Comparison of ENCODE assay signal across 10 cellular contexts in the genomic region with DNA sequence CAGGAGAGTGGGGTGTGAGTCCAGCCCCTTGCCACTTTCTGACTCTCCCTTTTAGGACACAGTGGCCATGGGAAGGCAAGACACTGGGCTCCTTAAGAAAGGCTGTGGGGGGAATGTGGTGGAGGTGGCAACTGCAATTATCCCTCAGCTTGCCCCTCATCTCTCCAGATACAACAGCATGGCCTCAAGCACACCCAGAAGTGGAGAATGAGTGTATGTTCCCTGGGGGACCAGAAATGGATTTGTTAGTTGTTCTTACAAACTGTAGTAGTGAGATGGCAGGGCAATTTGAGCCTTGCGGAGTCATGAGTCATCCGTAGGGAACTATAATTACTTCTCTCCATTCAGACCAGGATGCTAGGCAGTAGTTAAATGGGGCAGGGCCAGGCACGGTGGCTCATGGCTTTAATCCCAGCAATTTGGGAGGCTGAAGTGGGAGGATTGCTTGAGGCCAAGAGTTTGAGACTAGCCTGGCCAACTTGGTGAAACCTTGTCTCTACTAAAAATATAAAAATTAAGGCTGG. TPM values are rescaled to one million over a fixed set of nuclear protein-coding genes. Genes with fewer than 3 reads are reported as not detected.
DNase-seq lines count a peak whose midpoint lies in the region; ATAC-seq and TF ChIP-seq lines count a peak whose summit lies in the region.
"Had no signal": no experiment of that assay in that cellular context is flagged by ENCODE, and none has a peak within 500 bp of the region (broad histone marks: within the 10 kb centered on the region; RNA-seq: fewer than 3 reads in every experiment).

No MANE protein-coding gene starts in this region.

- H3K27ac Mint-ChIP-seq in GM23338, result no peak overlapping the region
- H3K27ac Mint-ChIP-seq: nephron had no signal

- H2AFZ ChIP-seq in GM23338, result no peak overlapping the region

- DNase-seq in Daoy (ENCODE audit: low read depth) (peak; percentile 94), LoVo (ENCODE audit: low spot score) (peak; percentile 72), adrenal gland (peak in 4 of 7 donors; percentile 24 to 50 (median 42)), mesendoderm (peak; percentile 63), GM23338 (ENCODE audit: low spot score) (no peak), cerebellum (ENCODE audit: low spot score) (no peak)
- no peak for DNase-seq in stimulated activated CD4-positive, alpha-beta T cell treated with anti-CD3 and anti-CD28 coated beads, Interleukin-12 subunit alpha, Interleukin-12 subunit beta, amount 100 ng/mL, for 4 hours
- DNase-seq: NCI-H774 had no signal

- peak overlapping the region; percentile 4 for H3K56ac ChIP-seq in mesendoderm (ENCODE audit: low read length)

- peaks cover 11% of the 10 kb centered on the region for H3K27me3 Mint-ChIP-seq in GM23338 (ENCODE audit: insufficient read depth, low read depth, poor library complexity)

- no peak overlapping the region for H2BK5ac ChIP-seq in mesendoderm (ENCODE audit: low read length)

- H3K4me1 Mint-ChIP-seq in GM23338, result peaks cover 44% of the 10 kb centered on the region

- no peak overlapping the region for H3K23ac ChIP-seq in mesendoderm (ENCODE audit: low read length)

- H3K4me1 ChIP-seq in adrenal gland (replicated peaks in 1 of 2) (peaks cover 0 to 43% of the 10 kb centered on the region in 2 donors), mesendoderm (ENCODE audit: control insufficient read depth, low read depth, low read length) (peaks cover 5% of the 10 kb centered on the region), GM23338 (ENCODE audit: insufficient read depth) (peaks cover 34% of the 10 kb centered on the region)

- H2AK5ac ChIP-seq in mesendoderm (ENCODE audit: low read length), result no peak overlapping the region

- H3K36me3 ChIP-seq in adrenal gland (replicated peaks in 1 of 2) (no peaks in the 10 kb centered on the region), mesendoderm (ENCODE audit: control insufficient read depth, insufficient read depth, low read length) (no peaks in the 10 kb centered on the region), GM23338 (ENCODE audit: insufficient read depth) (no peaks in the 10 kb centered on the region)

- TF ChIP-seq CTCF in adrenal gland (IDR thresholded peaks at IDR 0.05), result no peak
- no peak for TF ChIP-seq CTCF in GM23338 (conservative IDR thresholded peaks at IDR 0.05; ENCODE audit: low read depth in 2 of 2)

- no peaks in the 10 kb centered on the region for H3K79me1 ChIP-seq in mesendoderm (ENCODE audit: low read length)

- no peak overlapping the region for H2BK15ac ChIP-seq in mesendoderm (replicated peaks; ENCODE audit: low read depth)

- H3K27ac ChIP-seq in adrenal gland (peak overlapping the region in 2 of 5 donors; percentile 41 to 74), mesendoderm (ENCODE audit: low read depth, low read length) (no peak overlapping the region), GM23338 (ENCODE audit: low read depth) (no peak overlapping the region)

- H3K9me3 Mint-ChIP-seq in GM23338, result no peaks in the 10 kb centered on the region
- H3K9me3 Mint-ChIP-seq: nephron had no signal

- no peak for ATAC-seq in GM23338
- ATAC-seq in GM18498 (IDR thresholded peaks at IDR 0.05; ENCODE audit: unreplicated experiment), result no peak

- H3K27me3 ChIP-seq in adrenal gland (no peaks in the 10 kb centered on the region), mesendoderm (ENCODE audit: insufficient read depth, low read length, poor library complexity) (no peaks in the 10 kb centered on the region), GM23338 (ENCODE audit: insufficient read depth) (no peaks in the 10 kb centered on the region)

- intact Hi-C loops in adrenal gland (cut with DNase I), result no loop called here

- H3K9me2 ChIP-seq in GM23338 (ENCODE audit: insufficient read depth), result no peaks in the 10 kb centered on the region

- no peak overlapping the region for H2BK120ac ChIP-seq in mesendoderm (ENCODE audit: low read depth, low read length)

- 32 to 40% (median 37%) methylated on average over 3 of the region's 3 CpGs for WGBS in adrenal gland, 4 donors
- WGBS in mesendoderm (ENCODE audit: extremely low coverage, insufficient coverage, low lambda C conversion rate), result no CpG with 5 or more reads among the region's 3 CpGs

- no peaks in the 10 kb centered on the region for H3K36me3 Mint-ChIP-seq in GM23338 (ENCODE audit: low read depth)

- H4K20me1 ChIP-seq in GM23338 (replicated peaks; ENCODE audit: insufficient read depth), result no peaks in the 10 kb centered on the region

- H3K4me3 ChIP-seq in adrenal gland (no peak overlapping the region), mesendoderm (ENCODE audit: low read length) (no peak overlapping the region), GM23338 (no peak overlapping the region)

- H3K9ac ChIP-seq in mesendoderm (ENCODE audit: low read length), result no peak overlapping the region

- H3K18ac ChIP-seq in mesendoderm (ENCODE audit: low read length), result peak overlapping the region; percentile 72

- peaks cover 6% of the 10 kb centered on the region; the same call in 1 of the 2 replicates for H3F3A ChIP-seq in GM23338 (replicated peaks; ENCODE audit: low read depth)

- H3K4me2 ChIP-seq in mesendoderm (ENCODE audit: low read length), result no peak overlapping the region
- H3K4me2 ChIP-seq in GM23338, result no peak overlapping the region

- no peak for TF ChIP-seq POLR2A in adrenal gland (IDR thresholded peaks at IDR 0.05)

- H3K9me3 ChIP-seq in adrenal gland (replicated peaks in 1 of 3), result no peaks in the 10 kb centered on the region

- H3K79me2 ChIP-seq in mesendoderm (ENCODE audit: control insufficient read depth, insufficient read depth, low read length), result no peaks in the 10 kb centered on the region
- H3K79me2 ChIP-seq in GM23338 (replicated peaks; ENCODE audit: insufficient read depth), result no peaks in the 10 kb centered on the region

- no peak overlapping the region for H4K5ac ChIP-seq in mesendoderm (ENCODE audit: low read length)

- no peak overlapping the region for H3K4ac ChIP-seq in mesendoderm (ENCODE audit: low read depth, low read length)

- H4K8ac ChIP-seq in mesendoderm (ENCODE audit: low read depth, low read length), result no peak overlapping the region

- H3K4me3 Mint-ChIP-seq in GM23338, result no peak overlapping the region
- H3K4me3 Mint-ChIP-seq: nephron had no signal

TF ChIP-seq in GM23338, 12 proteins besides CTCF, POLR2A, EP300 and RAD21 (continues in another document):
- TF ChIP-seq POLR2AphosphoS5 (IDR thresholded peaks at IDR 0.05; ENCODE audit: low read depth) (no peak), ZNF114 (CRISPR knock-in tag; IDR thresholded peaks at IDR 0.05) (no peak)

RNA-seq across cellular contexts. Expression of a gene that starts 25.6 kb away (rescaled TPM):
- total RNA-seq in Daoy (2014; rRNA removed; shearing (Covaris generic)), result not detected in 2 replicates
- total RNA-seq in adrenal gland, result under 1 TPM in 2 of 8 donors, not detected in 6; 0.34 to 0.50 TPM
- polyA plus RNA-seq in adrenal gland, result under 1 TPM in 1 of 3 donors, not detected in 2; 0.27 TPM
- polyA plus RNA-seq in mesendoderm (2013, experiment 1 of 2), result 0.08 TPM
- 0.06 TPM for polyA plus RNA-seq in mesendoderm (2013, experiment 2 of 2)
- total RNA-seq in GM23338 (2014; rRNA removed; shearing (Covaris generic)), result not detected in 2 replicates
- 0.39 TPM in 1 of 2 replicates, not detected in the other for polyA plus RNA-seq in GM23338 (2016; fragmentation: Nextera tagmentation; extraction: Ambion mirVana)
- not detected for total RNA-seq in cerebellum

RNA-seq across cellular contexts. Expression of a gene that starts 41.1 kb away (rescaled TPM):
- 6.7 and 7.4 TPM in 2 replicates for total RNA-seq in Daoy (2014; rRNA removed; shearing (Covaris generic))
- total RNA-seq in adrenal gland, result 100 to 1,000 TPM in 1 of 8 donors, 10 to 100 TPM in 7; 11.2 to 230 (median 43.3) TPM
- 100 to 1,000 TPM in 1 of 3 donors, 10 to 100 TPM in 2; 29.9 to 204 (median 68.6) TPM for polyA plus RNA-seq in adrenal gland
- polyA plus RNA-seq in mesendoderm (2013, experiment 1 of 2), result 3.5 TPM
- polyA plus RNA-seq in mesendoderm (2013, experiment 2 of 2), result 3.5 TPM
- 10.9 and 16.2 TPM in 2 replicates for total RNA-seq in GM23338 (2014; rRNA removed; shearing (Covaris generic))
- polyA plus RNA-seq in GM23338 (2016; fragmentation: Nextera tagmentation; extraction: Ambion mirVana), result 4.3 and 5.8 TPM in 2 replicates
- 13.0 TPM for total RNA-seq in cerebellum

RNA-seq across cellular contexts. Expression of a gene that starts 59.9 kb away (rescaled TPM):
- 0.17 TPM in 1 of 2 replicates, not detected in the other for total RNA-seq in Daoy (2014; rRNA removed; shearing (Covaris generic))
- total RNA-seq in adrenal gland (10 to 100 TPM; 15.2 to 35.2 (median 26.6) TPM), cerebellum (0.36 TPM)
- polyA plus RNA-seq in adrenal gland (10 to 100 TPM; 15.5 to 59.5 (median 17.7) TPM), GM23338 (2016; fragmentation: Nextera tagmentation; extraction: Ambion mirVana) (0.63 and 1.7 TPM in 2 replicates)
- polyA plus RNA-seq in mesendoderm (2013, experiment 1 of 2), result 2.9 TPM
- polyA plus RNA-seq in mesendoderm (2013, experiment 2 of 2), result 2.1 TPM
- total RNA-seq in GM23338 (2014; rRNA removed; shearing (Covaris generic)), result 0.78 and 3.0 TPM in 2 replicates

Comparison
In these comparisons a context has a peak if more than half of its experiments do, and no peak if none do; other contexts are left out.
1. DNase-seq: peak in Daoy (single experiment), LoVo (single experiment), adrenal gland (4 of 7) and mesendoderm (single experiment); none in GM23338 (single experiment), stimulated activated CD4-positive, alpha-beta T cell treated with anti-CD3 and anti-CD28 coated beads, Interleukin-12 subunit alpha, Interleukin-12 subunit beta, amount 100 ng/mL, for 4 hours (single experiment) and cerebellum (single experiment).